In the genomic region with DNA sequence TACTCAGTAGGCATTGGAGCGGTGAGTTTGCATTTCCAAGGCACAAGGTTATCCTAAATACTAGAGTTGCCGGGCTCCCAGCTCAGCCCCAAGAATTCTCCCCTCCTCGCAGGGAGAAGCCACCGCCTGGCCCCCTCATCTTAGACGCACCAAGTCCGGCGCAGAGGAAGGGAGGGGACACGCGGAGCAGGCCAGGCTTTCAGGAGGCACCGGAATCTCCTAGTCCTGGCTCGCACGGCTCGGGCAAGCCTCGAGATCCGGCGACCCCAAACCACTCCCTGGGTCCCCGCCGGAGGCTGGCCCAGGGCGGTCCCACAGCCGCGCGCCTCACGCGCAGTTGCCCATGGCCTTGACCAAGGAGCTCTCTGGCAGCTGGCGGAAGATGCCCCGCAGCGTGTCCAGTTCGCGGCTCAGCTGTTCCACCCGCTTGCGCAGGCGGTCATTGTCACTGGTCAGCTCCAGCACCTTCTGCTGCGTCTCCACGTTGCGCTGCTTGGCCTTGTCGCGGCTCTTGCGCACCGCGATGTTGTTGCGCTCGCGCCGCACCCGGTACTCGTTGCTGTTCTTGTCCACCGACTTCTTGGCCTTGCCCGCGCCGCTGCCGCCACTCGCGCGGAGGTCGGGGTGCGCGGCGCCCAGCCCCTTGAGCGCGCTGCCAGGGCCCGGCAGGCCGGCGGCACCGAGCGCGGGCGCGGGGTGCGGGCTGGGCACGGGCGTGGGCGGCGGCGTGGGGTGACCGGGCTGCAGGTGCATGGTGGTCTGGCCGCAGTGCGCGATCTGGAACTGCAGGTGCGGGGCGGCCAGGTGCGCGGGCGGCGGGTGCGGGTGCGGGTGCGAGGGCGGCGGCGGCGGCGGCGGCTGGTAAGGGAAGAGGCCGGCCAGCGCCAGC, we compare ENCODE assay signal across 1 cellular context.
TF ChIP-seq lines count a peak whose summit lies in the region.

No MANE protein-coding gene starts in this region.

TF ChIP-seq in WTC11, 78 proteins besides CTCF, POLR2A, EP300 and RAD21 (continued from another document):
- TF ChIP-seq, protein P1, sequence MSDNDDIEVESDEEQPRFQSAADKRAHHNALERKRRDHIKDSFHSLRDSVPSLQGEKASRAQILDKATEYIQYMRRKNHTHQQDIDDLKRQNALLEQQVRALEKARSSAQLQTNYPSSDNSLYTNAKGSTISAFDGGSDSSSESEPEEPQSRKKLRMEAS (CRISPR knock-in tag; IDR thresholded peaks at IDR 0.05) = peak; percentile 64; the same call in 1 of the 2 replicates
- TF ChIP-seq SOX15 (CRISPR knock-in tag; IDR thresholded peaks at IDR 0.05) = no peak
- 0 out of 2 replicates have a peak, but pooled peaks have one; percentile 29 for TF ChIP-seq NR3C1 (CRISPR knock-in tag; conservative IDR thresholded peaks at IDR 0.05; ENCODE audit: low read depth)
- TF ChIP-seq CREM (CRISPR knock-in tag; IDR thresholded peaks at IDR 0.05) = no peak
- no peak for TF ChIP-seq ESRRA (CRISPR knock-in tag; IDR thresholded peaks at IDR 0.05; ENCODE audit: borderline replicate concordance)
- TF ChIP-seq ZNF219 (CRISPR knock-in tag; IDR thresholded peaks at IDR 0.05; ENCODE audit: borderline replicate concordance) = no peak
TF ChIP-seq in WTC11: peak in this region for 2.
